ENCODE assay signal across 1 cellular context in genomic region chr1:205210876-205211838, GRCh38.
TF ChIP-seq lines count a peak whose summit lies in the region.

Gene DSTYK (minus strand): TSS chr1:205211702. CDS start chr1:205211535, 167 bp downstream.

TF ChIP-seq in K562, 482 proteins besides CTCF, POLR2A, EP300 and RAD21 (continued from another document):
- no peak for TF ChIP-seq SFPQ (IDR thresholded peaks at IDR 0.05; ENCODE audit: low read depth, low read length)
- TF ChIP-seq CEBPZ (IDR thresholded peaks at IDR 0.05; ENCODE audit: borderline replicate concordance, low read depth, low read length): no peak
